In genomic region chr1:171772312-171772711, GRCh38 we compare ENCODE assay signal across 28 cellular contexts.
"Had no signal": no experiment of that assay in that cellular context is flagged by ENCODE, and none has a peak within 500 bp of the region (broad histone marks: within the 10 kb centered on the region; RNA-seq: fewer than 3 reads in every experiment).

No MANE protein-coding gene starts in this region.

- ATAC-seq: activated CD8-positive, alpha-beta T cell treated with anti-CD3 and anti-CD28 coated beads for 36 hours; activated naive CD4-positive, alpha-beta T cell treated with anti-CD3 and anti-CD28 coated beads, Interleukin-2, amount 50 U/mL, for 72 hours; activated T-cell treated with anti-CD3 and anti-CD28 coated beads, Interleukin-2, amount 50 U/mL, for 4 hours; foreskin keratinocyte; heart left ventricle; naive thymus-derived CD8-positive, alpha-beta T cell; right cardiac atrium; stimulated activated naive CD8-positive, alpha-beta T cell treated with anti-CD3 and anti-CD28 coated beads, Interleukin-15, amount 100 ng/mL, for 72 hours; WTC11 had no signal

- H3K27ac ChIP-seq: esophagus muscularis mucosa, foreskin keratinocyte, heart left ventricle, neural progenitor cell, spleen, thyroid gland, upper lobe of left lung, vagina had no signal

- H3K9ac ChIP-seq: neural progenitor cell had no signal

- H3K4me2 ChIP-seq: neural progenitor cell had no signal

- H3K9me3 ChIP-seq: esophagus muscularis mucosa, heart left ventricle, spleen, thyroid gland, upper lobe of left lung, vagina had no signal

- H2AFZ ChIP-seq: neural progenitor cell had no signal

- H3K36me3 ChIP-seq: esophagus muscularis mucosa, heart left ventricle, neural progenitor cell, spleen, thyroid gland, upper lobe of left lung, vagina had no signal

- H3K4me1 ChIP-seq: esophagus muscularis mucosa, foreskin keratinocyte, neural progenitor cell, thyroid gland, vagina had no signal

- H3K27me3 ChIP-seq: esophagus muscularis mucosa, heart left ventricle, neural progenitor cell, spleen, thyroid gland, upper lobe of left lung, vagina had no signal

- DNase-seq: activated CD4-positive, alpha-beta T cell treated with anti-CD3 and anti-CD28 coated beads, Interleukin-2, amount 50 U/mL, for 1 hour; activated CD8-positive, alpha-beta T cell treated with anti-CD3 and anti-CD28 coated beads for 36 hours; activated naive CD4-positive, alpha-beta T cell; activated T-cell treated with anti-CD3 and anti-CD28 coated beads, Interleukin-2, amount 50 U/mL, for 4 hours; anterior cingulate cortex; dermis blood vessel endothelial cell; effector CD4-positive, alpha-beta T cell; foreskin keratinocyte; heart left ventricle; hypothalamus; immature natural killer cell; midbrain; naive thymus-derived CD8-positive, alpha-beta T cell; posterior cingulate gyrus; right cardiac atrium; spleen; stimulated activated naive CD8-positive, alpha-beta T cell treated with anti-CD3 and anti-CD28 coated beads, Interleukin-15, amount 100 ng/mL, for 72 hours; substantia nigra; T-helper 2 cell; thyroid gland; upper lobe of left lung had no signal

- FAIRE-seq: bronchial epithelial cell, colon had no signal

- H3K4me3 ChIP-seq: esophagus muscularis mucosa, heart left ventricle, neural progenitor cell, spleen, thyroid gland, upper lobe of left lung, vagina had no signal
